22 cellular contexts compared by ENCODE assay signal in the genomic region with DNA sequence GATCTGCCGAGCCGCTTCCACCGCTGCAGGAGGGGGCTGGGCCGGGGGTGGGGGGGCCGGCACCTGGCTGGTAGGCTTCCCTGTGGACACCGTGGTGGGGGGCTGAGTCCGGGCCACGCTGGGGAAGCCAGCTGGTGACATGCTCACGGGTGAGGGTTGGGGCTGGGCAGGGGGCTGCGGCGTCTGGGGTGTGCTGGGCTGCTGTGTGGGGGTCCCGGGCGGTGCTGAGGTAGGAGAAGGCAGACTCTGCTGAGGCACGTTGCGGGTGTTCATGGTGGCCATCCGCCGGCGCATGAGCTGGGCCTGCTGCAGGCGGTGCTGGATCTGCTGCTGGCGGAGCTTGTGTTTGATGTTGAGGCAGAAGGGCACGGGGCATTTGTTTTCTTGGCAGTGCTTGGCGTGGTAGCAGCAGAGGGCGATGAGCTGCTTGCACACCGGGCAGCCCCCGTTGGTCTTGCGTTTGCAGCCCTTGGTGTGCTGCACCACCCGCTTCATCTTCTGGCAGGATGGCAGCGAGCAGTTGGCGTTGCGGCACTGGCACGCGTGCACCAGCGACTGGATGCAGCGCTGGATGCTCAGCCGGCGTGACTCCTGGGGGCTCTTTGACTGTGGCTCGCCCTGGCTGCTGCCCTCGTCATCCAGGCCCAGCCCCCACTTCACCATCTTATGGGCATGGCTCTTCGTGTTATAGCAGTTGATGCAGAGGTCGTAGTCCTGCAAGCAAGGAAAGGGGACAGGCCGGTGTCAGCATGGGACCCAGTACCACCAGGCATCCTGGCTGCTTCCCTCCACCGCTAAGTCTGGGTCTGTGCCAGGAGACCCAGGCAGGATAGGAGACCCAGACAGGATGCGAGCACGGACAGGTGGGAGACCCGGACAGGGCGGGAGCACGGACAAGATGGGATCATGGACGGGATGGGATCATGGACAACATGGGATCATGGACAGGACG.
"Had no signal": no experiment of that assay in that cellular context is flagged by ENCODE, and none has a peak within 500 bp of the region (broad histone marks: within the 10 kb centered on the region; RNA-seq: fewer than 3 reads in every experiment).

No MANE protein-coding gene starts in this region.

- H3K4me1 ChIP-seq: gastrocnemius medialis, prostate gland, sigmoid colon, tibial artery, vagina had no signal

- H3K9me3 Mint-ChIP-seq: activated CD4-positive, alpha-beta memory T cell treated with anti-CD3 and anti-CD28 coated beads for 36 hours; activated naive CD4-positive, alpha-beta T cell treated with anti-CD3 and anti-CD28 coated beads, Interleukin-2, amount 50 U/mL, for 72 hours; activated T-helper 2 cell treated with anti-CD3 and anti-CD28 coated beads, Interferon-gamma antibody, Interleukin-2, Interleukin-4, amounts not matched to agents 10 μg/mL and 5 μg/mL and 100 μg/mL, durations not matched to agents 14 hours and 24 hours and 36 hours; brain; dendritic cell treated with granulocyte-macrophage colony-stimulating factor and Interleukin-4, amounts not matched to agents 40 ng/mL and 50 ng/mL, for 4 days; effector memory CD8-positive, alpha-beta T cell; naive thymus-derived CD8-positive, alpha-beta T cell; T-helper 1 cell treated with Interleukin-12 subunit alpha and Interleukin-12 subunit beta and Interleukin-4 antibody, amounts not matched to agents 30 μg/mL and 1 μg/mL, for 36 hours had no signal

- H3K27ac Mint-ChIP-seq: activated CD4-positive, alpha-beta memory T cell treated with anti-CD3 and anti-CD28 coated beads for 36 hours; activated T-helper 2 cell treated with anti-CD3 and anti-CD28 coated beads, Interferon-gamma antibody, Interleukin-2, Interleukin-4, amounts not matched to agents 10 μg/mL and 5 μg/mL and 100 μg/mL, durations not matched to agents 14 hours and 24 hours and 36 hours; dendritic cell treated with granulocyte-macrophage colony-stimulating factor and Interleukin-4, amounts not matched to agents 40 ng/mL and 50 ng/mL, for 4 days; T-helper 1 cell treated with Interleukin-12 subunit alpha and Interleukin-12 subunit beta and Interleukin-4 antibody, amounts not matched to agents 30 μg/mL and 1 μg/mL, for 36 hours had no signal

- H3K27me3 Mint-ChIP-seq: activated CD4-positive, alpha-beta memory T cell treated with anti-CD3 and anti-CD28 coated beads for 36 hours; activated CD8-positive, alpha-beta memory T cell treated with anti-CD3 and anti-CD28 coated beads, Interleukin-2, amount 10 ng/mL, durations not matched to agents 7 days and 5 days; dendritic cell treated with granulocyte-macrophage colony-stimulating factor and Interleukin-4, amounts not matched to agents 40 ng/mL and 50 ng/mL, for 4 days; effector memory CD8-positive, alpha-beta T cell; naive thymus-derived CD8-positive, alpha-beta T cell had no signal

- H3K4me3 Mint-ChIP-seq: activated CD4-positive, alpha-beta memory T cell treated with anti-CD3 and anti-CD28 coated beads for 36 hours; activated CD8-positive, alpha-beta memory T cell treated with anti-CD3 and anti-CD28 coated beads, Interleukin-2, amount 10 ng/mL, durations not matched to agents 7 days and 5 days; brain; dendritic cell treated with granulocyte-macrophage colony-stimulating factor and Interleukin-4, amounts not matched to agents 40 ng/mL and 50 ng/mL, for 4 days; effector memory CD8-positive, alpha-beta T cell; T-helper 1 cell treated with Interleukin-12 subunit alpha and Interleukin-12 subunit beta and Interleukin-4 antibody, amounts not matched to agents 30 μg/mL and 1 μg/mL, for 36 hours had no signal

- ATAC-seq: activated CD8-positive, alpha-beta memory T cell treated with anti-CD3 and anti-CD28 coated beads, Interleukin-2, amount 10 ng/mL, durations not matched to agents 7 days and 5 days; activated naive CD4-positive, alpha-beta T cell treated with anti-CD3 and anti-CD28 coated beads, Interleukin-2, amount 50 U/mL, for 72 hours; effector memory CD8-positive, alpha-beta T cell; gastrocnemius medialis; left ventricle myocardium superior; naive thymus-derived CD8-positive, alpha-beta T cell had no signal

- H3K4me3 ChIP-seq: gastrocnemius medialis, prostate gland, sigmoid colon, tibial artery, vagina had no signal

- H3K27me3 ChIP-seq: gastrocnemius medialis, neutrophil, sigmoid colon, tibial artery, vagina had no signal

- H3K4me1 Mint-ChIP-seq: activated CD8-positive, alpha-beta memory T cell treated with anti-CD3 and anti-CD28 coated beads, Interleukin-2, amount 10 ng/mL, durations not matched to agents 7 days and 5 days; brain had no signal

- H3K9me3 ChIP-seq: gastrocnemius medialis, neutrophil, prostate gland, sigmoid colon, tibial artery, vagina had no signal

- DNase-seq: activated CD4-positive, alpha-beta memory T cell treated with anti-CD3 and anti-CD28 coated beads for 36 hours; activated CD8-positive, alpha-beta memory T cell treated with anti-CD3 and anti-CD28 coated beads, Interleukin-2, amount 10 ng/mL, durations not matched to agents 7 days and 5 days; activated T-cell treated with anti-CD3 and anti-CD28 coated beads, Interleukin-2, amount 50 U/mL, for 1 hour; amygdala; effector memory CD8-positive, alpha-beta T cell; gastrocnemius medialis; islet precursor cell; left ventricle myocardium superior; mesenchymal stem cell; sigmoid colon; stimulated activated CD4-positive, alpha-beta T cell treated with anti-CD3 and anti-CD28 coated beads, Interleukin-1b, Interleukin-23, amount 100 ng/mL, for 48 hours; tibial artery; WERI-Rb-1 had no signal
